Comparison of ENCODE assay signal across 20 cellular contexts in the genomic region with DNA sequence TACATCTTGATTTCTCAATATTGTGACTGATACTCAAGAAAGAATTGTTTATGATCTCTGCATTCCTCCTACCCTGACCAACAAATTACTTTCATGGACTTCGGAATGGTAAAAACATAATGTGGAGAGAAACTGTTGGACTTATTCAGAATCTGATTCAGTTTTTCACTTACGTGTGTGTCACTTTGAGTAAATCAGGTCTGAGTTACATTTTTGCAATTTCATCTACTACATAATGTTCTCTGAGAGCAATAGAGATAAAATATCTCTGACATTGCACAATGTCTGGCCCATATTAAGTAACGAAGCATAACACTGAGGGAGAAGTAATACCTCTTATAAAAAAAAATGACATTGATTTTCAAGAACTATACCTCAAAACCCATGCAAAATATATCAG.
DNase-seq lines count a peak whose midpoint lies in the region; ATAC-seq and TF ChIP-seq lines count a peak whose summit lies in the region.
"Had no signal": no experiment of that assay in that cellular context is flagged by ENCODE, and none has a peak within 500 bp of the region (broad histone marks: within the 10 kb centered on the region; RNA-seq: fewer than 3 reads in every experiment).

No MANE protein-coding gene starts in this region.

- TF ChIP-seq POLR2A in right lobe of liver (IDR thresholded peaks at IDR 0.05) = no peak

- DNase-seq in left ventricle myocardium superior (no peak), heart right ventricle (no peak), amniotic epithelial cell (ENCODE audit: low read depth) (peak; percentile 90), fibroblast of pulmonary artery (ENCODE audit: low read depth) (peak; percentile 54), right lobe of liver (no peak), NCI-H1694 (lab: John Stamatoyannopoulos, UW) (no peak)
- DNase-seq in effector memory CD4-positive, alpha-beta T cell = no peak
- DNase-seq: AML-193; C1 segment of cervical spinal cord; Calu3; CD8-positive, alpha-beta T cell; MM.1S; NCI-H1105; NCI-H146; NCI-H2029 treated with DMSO at 0.1 percent for 48 hours; NCI-H2171 treated with DMSO at 0.1 percent for 48 hours; NCI-H526; SHP77 had no signal

- H3K9me3 ChIP-seq in heart right ventricle (no peaks in the 10 kb centered on the region), right lobe of liver (no peaks in the 10 kb centered on the region)
- no peaks in the 10 kb centered on the region for H3K9me3 ChIP-seq in effector memory CD4-positive, alpha-beta T cell (ENCODE audit: control insufficient read depth, low read length)

- TF ChIP-seq CTCF in heart right ventricle (IDR thresholded peaks at IDR 0.05) (no peak), fibroblast of pulmonary artery (IDR thresholded peaks at IDR 0.05; ENCODE audit: low read length, missing control alignments) (no peak), right lobe of liver (IDR thresholded peaks at IDR 0.05) (no peak)

- H3K4me1 ChIP-seq in heart right ventricle = no peaks in the 10 kb centered on the region
- peaks cover 0 to 12% (median 2%) of the 10 kb centered on the region in 4 donors for H3K4me1 ChIP-seq in right lobe of liver
- no peaks in the 10 kb centered on the region for H3K4me1 ChIP-seq in effector memory CD4-positive, alpha-beta T cell (ENCODE audit: control insufficient read depth, insufficient read depth, low read length, poor library complexity, severe bottlenecking)

- H3K27me3 ChIP-seq in heart right ventricle = no peaks in the 10 kb centered on the region
- H3K27me3 ChIP-seq in right lobe of liver = no peaks in the 10 kb centered on the region
- H3K27me3 ChIP-seq in effector memory CD4-positive, alpha-beta T cell (replicated peaks; ENCODE audit: control insufficient read depth, insufficient read depth, low read length, poor library complexity, severe bottlenecking) = no peaks in the 10 kb centered on the region

- H3K4me3 ChIP-seq in heart right ventricle (no peak overlapping the region), fibroblast of pulmonary artery (replicated peaks; ENCODE audit: low read depth, low read length) (no peak overlapping the region), right lobe of liver (no peak overlapping the region)
- H3K4me3 ChIP-seq in effector memory CD4-positive, alpha-beta T cell (ENCODE audit: insufficient read depth, low read depth, low read length, poor library complexity, severe bottlenecking) = no peak overlapping the region
- H3K4me3 ChIP-seq: K562 had no signal

- WGBS in heart right ventricle, 2 donors = 44 to 73% methylated on average over 3 of the region's 3 CpGs
- 30% methylated on average over 3 of the region's 3 CpGs for WGBS in right lobe of liver (ENCODE audit: insufficient coverage, low coverage, low lambda C conversion rate, missing lambda C conversion rate)

- ATAC-seq in left ventricle myocardium superior (peak; percentile 29), heart right ventricle (no peak), right lobe of liver (peak in 3 of 4 donors; percentile 52 to 64 (median 53)), HG02884 (IDR thresholded peaks at IDR 0.05; ENCODE audit: unreplicated experiment) (no peak)
- ATAC-seq: CD8-positive, alpha-beta T cell; K562 had no signal

- intact Hi-C loops in left ventricle myocardium superior (cut with micrococcal nuclease) (no loop called here), heart right ventricle (cut with DNase I) (no loop called here), right lobe of liver (cut with DNase I) (no loop called here)

- H3K27ac ChIP-seq in heart right ventricle = no peak overlapping the region
- no peak overlapping the region for H3K27ac ChIP-seq in right lobe of liver
- H3K27ac ChIP-seq in effector memory CD4-positive, alpha-beta T cell (ENCODE audit: insufficient read depth, low read length, poor library complexity, severe bottlenecking) = no peak overlapping the region

- H3K36me3 ChIP-seq in heart right ventricle = no peaks in the 10 kb centered on the region
- H3K36me3 ChIP-seq in right lobe of liver = no peaks in the 10 kb centered on the region
- H3K36me3 ChIP-seq in effector memory CD4-positive, alpha-beta T cell (ENCODE audit: control insufficient read depth, insufficient read depth, low read length) = no peaks in the 10 kb centered on the region

Comparison
In these comparisons a context has a peak if more than half of its experiments do, and no peak if none do; other contexts are left out.
1. ATAC-seq: peak in left ventricle myocardium superior (single experiment) and right lobe of liver (3 of 4); none in heart right ventricle (0 of 8) and HG02884 (single experiment).
2. DNase-seq: peak in amniotic epithelial cell (single experiment) and fibroblast of pulmonary artery (single experiment); none in left ventricle myocardium superior (single experiment), heart right ventricle (0 of 2), right lobe of liver (0 of 3), NCI-H1694 (single experiment) and effector memory CD4-positive, alpha-beta T cell (0 of 3).